Comparison of ENCODE assay signal across 8 cellular contexts in the genomic region with DNA sequence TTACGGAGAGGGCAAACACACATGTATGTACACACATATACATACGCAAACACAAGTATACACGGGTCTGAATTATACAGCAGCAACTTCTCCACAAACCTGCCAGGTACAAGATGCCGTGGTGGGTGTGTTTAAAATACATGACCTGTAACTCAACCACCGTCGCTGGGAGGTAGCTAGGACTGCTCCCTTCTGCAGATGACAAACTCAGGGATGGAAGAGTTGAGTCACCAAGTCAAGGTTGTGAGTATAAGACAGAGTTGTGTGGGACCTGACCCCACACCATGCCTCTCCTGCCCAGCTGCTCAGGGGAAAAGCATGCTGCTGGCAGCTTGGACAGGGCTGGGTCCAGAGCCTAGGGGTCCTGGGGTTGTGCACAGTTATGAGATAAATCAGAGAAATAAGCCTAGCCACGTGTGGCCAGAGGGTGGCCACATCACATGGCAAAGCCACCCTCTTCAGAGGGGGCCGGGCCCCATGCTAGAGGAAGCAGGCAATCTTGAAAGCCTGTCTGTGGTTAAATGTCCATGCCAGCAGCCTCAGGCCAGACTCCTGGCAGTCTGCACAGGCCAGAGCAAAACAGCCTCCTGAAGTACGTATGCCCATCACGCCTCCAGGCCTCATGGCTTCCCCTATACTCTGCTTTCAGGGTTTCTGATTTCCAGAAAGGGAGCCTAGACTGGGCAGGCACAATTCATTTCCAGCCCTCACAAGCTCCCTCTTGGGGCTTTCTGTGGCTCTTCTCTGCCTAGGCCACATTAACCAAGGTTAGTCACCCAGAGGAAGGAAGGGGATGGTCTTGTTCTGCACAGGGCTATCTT.
DNase-seq lines count a peak whose midpoint lies in the region; ATAC-seq and TF ChIP-seq lines count a peak whose summit lies in the region.

No MANE protein-coding gene starts in this region.

- H3K4me3 Mint-ChIP-seq in activated naive CD8-positive, alpha-beta T cell treated with anti-CD3 and anti-CD28 coated beads for 36 hours: no peak overlapping the region

- intact Hi-C loops in mucosa of descending colon (cut with DNase I, micrococcal nuclease): no loop called here

- H3K27ac Mint-ChIP-seq in activated naive CD8-positive, alpha-beta T cell treated with anti-CD3 and anti-CD28 coated beads for 36 hours: peak overlapping the region; percentile 84

- no peaks in the 10 kb centered on the region for H3K36me3 Mint-ChIP-seq in activated naive CD8-positive, alpha-beta T cell treated with anti-CD3 and anti-CD28 coated beads for 36 hours

- no peaks in the 10 kb centered on the region for H3K9me3 Mint-ChIP-seq in activated naive CD8-positive, alpha-beta T cell treated with anti-CD3 and anti-CD28 coated beads for 36 hours

- no peaks in the 10 kb centered on the region for H3K9me3 ChIP-seq in mucosa of descending colon

- peaks cover 36% of the 10 kb centered on the region for H3K4me1 Mint-ChIP-seq in activated naive CD8-positive, alpha-beta T cell treated with anti-CD3 and anti-CD28 coated beads for 36 hours

- no peak for TF ChIP-seq CTCF in mucosa of descending colon (IDR thresholded peaks at IDR 0.05)

- DNase-seq in C1 segment of cervical spinal cord (lab: John Stamatoyannopoulos, UW) (peak in 8 of 14 donors; percentile 12 to 38 (median 30)), KBM-7 (peak; percentile 53), mucosa of descending colon (no peak)
- peak; percentile 41 for DNase-seq in activated naive CD8-positive, alpha-beta T cell treated with anti-CD3 and anti-CD28 coated beads for 36 hours

- no peaks in the 10 kb centered on the region for H3K27me3 Mint-ChIP-seq in activated naive CD8-positive, alpha-beta T cell treated with anti-CD3 and anti-CD28 coated beads for 36 hours

- ATAC-seq in GM19438 (IDR thresholded peaks at IDR 0.05; ENCODE audit: low read depth, unreplicated experiment) (peak; percentile 69), mucosa of descending colon (peak; percentile 22), HG03280 (IDR thresholded peaks at IDR 0.05; ENCODE audit: unreplicated experiment) (no peak), HG02970 (IDR thresholded peaks at IDR 0.05; ENCODE audit: low FRiP score, unreplicated experiment) (no peak), HG03039 (IDR thresholded peaks at IDR 0.05; ENCODE audit: unreplicated experiment) (no peak)

- H3K4me3 ChIP-seq in mucosa of descending colon: no peak overlapping the region

- in situ Hi-C loops in KBM-7 (cut with MboI; ENCODE audit: low pct_unique_long_range_greater_than_20kb, low sequenced_read_pairs): no loop called here

- peaks cover 12% of the 10 kb centered on the region for H3K4me1 ChIP-seq in mucosa of descending colon (ENCODE audit: low read depth)

- H3K36me3 ChIP-seq in mucosa of descending colon (ENCODE audit: low read depth): no peaks in the 10 kb centered on the region

Comparison
In these comparisons a context has a peak if more than half of its experiments do, and no peak if none do; other contexts are left out.
1. DNase-seq: peak in C1 segment of cervical spinal cord (8 of 14), KBM-7 (single experiment) and activated naive CD8-positive, alpha-beta T cell treated with anti-CD3 and anti-CD28 coated beads for 36 hours (single experiment); none in mucosa of descending colon (0 of 3).
2. ATAC-seq: peak in GM19438 (single experiment) and mucosa of descending colon (single experiment); none in HG03280 (single experiment), HG02970 (single experiment) and HG03039 (single experiment).